In genomic region chr16:11446566-11447119, GRCh38 we compare ENCODE assay signal across 20 cellular contexts.
"Had no signal": no experiment of that assay in that cellular context is flagged by ENCODE, and none has a peak within 500 bp of the region (broad histone marks: within the 10 kb centered on the region; RNA-seq: fewer than 3 reads in every experiment).

No MANE protein-coding gene starts in this region.

- ATAC-seq: activated CD8-positive, alpha-beta T cell treated with anti-CD3 and anti-CD28 coated beads for 36 hours; body of pancreas; heart right ventricle; left ventricle myocardium superior; naive thymus-derived CD4-positive, alpha-beta T cell had no signal

- H3K27me3 ChIP-seq: body of pancreas, esophagus muscularis mucosa, heart right ventricle, neural progenitor cell, right atrium auricular region, thyroid gland had no signal

- H3K27me3 Mint-ChIP-seq: activated CD8-positive, alpha-beta T cell treated with anti-CD3 and anti-CD28 coated beads for 36 hours; naive thymus-derived CD4-positive, alpha-beta T cell had no signal

- H3K9ac ChIP-seq: neural progenitor cell had no signal

- H3K9me3 ChIP-seq: body of pancreas, prostate gland, thyroid gland had no signal

- H3K36me3 ChIP-seq: esophagus muscularis mucosa, heart right ventricle, neural progenitor cell, prostate gland, right atrium auricular region, thyroid gland had no signal

- H2AFZ ChIP-seq: neural progenitor cell had no signal

- DNase-seq: activated CD4-positive, alpha-beta T cell treated with anti-CD3 and anti-CD28 coated beads for 48 hours; activated CD4-positive, CD25-positive, alpha-beta regulatory T cell; activated CD8-positive, alpha-beta T cell treated with anti-CD3 and anti-CD28 coated beads for 36 hours; activated naive CD4-positive, alpha-beta T cell treated with anti-CD3 and anti-CD28 coated beads for 36 hours; activated T-cell treated with anti-CD3 and anti-CD28 coated beads, Interleukin-2, amount 50 U/mL, for 1 hour; body of pancreas; dermis blood vessel endothelial cell; effector memory CD4-positive, alpha-beta T cell; heart right ventricle; left ventricle myocardium superior; mesendoderm; naive thymus-derived CD4-positive, alpha-beta T cell; stimulated activated CD4-positive, alpha-beta T cell treated with anti-CD3 and anti-CD28 coated beads, Interleukin-2, amount 100 ng/mL, for 24 hours; stimulated activated naive CD4-positive, alpha-beta T cell treated with Interleukin-2 at 50 U/mL for 16 hours; thyroid gland had no signal

- H3K4me3 ChIP-seq: body of pancreas, esophagus muscularis mucosa, heart right ventricle, neural progenitor cell, prostate gland, right atrium auricular region, thyroid gland had no signal

- H3K36me3 Mint-ChIP-seq: neural progenitor cell had no signal

- H3K4me3 Mint-ChIP-seq: activated CD8-positive, alpha-beta T cell treated with anti-CD3 and anti-CD28 coated beads for 36 hours; activated naive CD4-positive, alpha-beta T cell treated with anti-CD3 and anti-CD28 coated beads for 36 hours; naive thymus-derived CD4-positive, alpha-beta T cell; neural progenitor cell had no signal

- H3K4me1 Mint-ChIP-seq: naive thymus-derived CD4-positive, alpha-beta T cell had no signal

- H3K9me3 Mint-ChIP-seq: activated CD8-positive, alpha-beta T cell treated with anti-CD3 and anti-CD28 coated beads for 36 hours; activated naive CD4-positive, alpha-beta T cell treated with anti-CD3 and anti-CD28 coated beads for 36 hours; activated T-helper 2 cell treated with anti-CD3 and anti-CD28 coated beads, Interferon-gamma antibody, Interleukin-2, Interleukin-4, amounts not matched to agents 10 μg/mL and 5 μg/mL and 100 μg/mL, durations not matched to agents 14 hours and 24 hours and 36 hours; neural progenitor cell had no signal

- H3K27ac ChIP-seq: body of pancreas, esophagus muscularis mucosa, heart right ventricle, neural progenitor cell, prostate gland, right atrium auricular region, thyroid gland had no signal

- H3K4me2 ChIP-seq: neural progenitor cell had no signal

- H3K4me1 ChIP-seq: body of pancreas, esophagus muscularis mucosa, heart right ventricle, neural progenitor cell, prostate gland, right atrium auricular region, thyroid gland had no signal
